9 cellular contexts compared by ENCODE assay signal in the genomic region with DNA sequence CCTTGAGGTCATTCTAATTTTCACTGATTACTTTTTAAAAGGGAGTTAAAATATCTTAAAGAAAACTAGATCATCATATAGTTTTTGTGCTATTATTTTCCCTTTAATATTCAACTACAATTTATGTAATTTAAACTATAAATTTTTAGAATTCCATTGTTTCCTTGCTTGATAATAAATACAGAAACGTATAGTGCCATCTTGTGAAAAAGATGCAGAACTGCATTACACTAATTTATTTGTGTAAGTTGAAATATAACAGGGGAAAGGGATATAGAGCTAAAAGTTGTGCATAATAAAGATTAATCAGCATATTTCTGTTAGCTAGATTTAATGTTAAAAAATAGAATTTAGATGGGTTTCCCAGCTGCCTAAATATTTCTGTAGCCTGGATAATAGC.
DNase-seq lines count a peak whose midpoint lies in the region; ATAC-seq lines count a peak whose summit lies in the region.
"Had no signal": no experiment of that assay in that cellular context is flagged by ENCODE, and none has a peak within 500 bp of the region (broad histone marks: within the 10 kb centered on the region; RNA-seq: fewer than 3 reads in every experiment).

No MANE protein-coding gene starts in this region.

- peaks cover 2% of the 10 kb centered on the region for H3K9me3 Mint-ChIP-seq in activated CD8-positive, alpha-beta memory T cell treated with anti-CD3 and anti-CD28 coated beads, Interleukin-2, amount 10 ng/mL, durations not matched to agents 7 days and 5 days (ENCODE audit: low read depth)

- no peaks in the 10 kb centered on the region for H3K36me3 Mint-ChIP-seq in activated CD8-positive, alpha-beta memory T cell treated with anti-CD3 and anti-CD28 coated beads, Interleukin-2, amount 10 ng/mL, durations not matched to agents 7 days and 5 days
- H3K36me3 Mint-ChIP-seq: naive thymus-derived CD4-positive, alpha-beta T cell had no signal

- H2BK5ac ChIP-seq in mesenchymal stem cell (ENCODE audit: low read depth, low read length, poor library complexity, severe bottlenecking): no peak overlapping the region

- H3K4me2 ChIP-seq in mesenchymal stem cell (ENCODE audit: low read length, poor library complexity, severe bottlenecking): no peak overlapping the region

- H3K79me1 ChIP-seq in mesenchymal stem cell (replicated peaks; ENCODE audit: low read length, poor library complexity, severe bottlenecking): peaks cover 2% of the 10 kb centered on the region

- H3K27me3 Mint-ChIP-seq in activated CD8-positive, alpha-beta memory T cell treated with anti-CD3 and anti-CD28 coated beads, Interleukin-2, amount 10 ng/mL, durations not matched to agents 7 days and 5 days: peaks cover 24% of the 10 kb centered on the region

- no peak overlapping the region for H3K4me3 ChIP-seq in mesenchymal stem cell (ENCODE audit: insufficient read depth in 1 of 2, low read depth in 1 of 2, low read length in 2 of 2)

- no peaks in the 10 kb centered on the region for H3K4me1 Mint-ChIP-seq in activated CD8-positive, alpha-beta memory T cell treated with anti-CD3 and anti-CD28 coated beads, Interleukin-2, amount 10 ng/mL, durations not matched to agents 7 days and 5 days
- H3K4me1 Mint-ChIP-seq: naive thymus-derived CD4-positive, alpha-beta T cell had no signal

- H4K8ac ChIP-seq in mesenchymal stem cell (ENCODE audit: low read length): no peak overlapping the region

- CTCF ChIA-PET in activated CD8-positive, alpha-beta memory T cell treated with anti-CD3 and anti-CD28 coated beads, Interleukin-2, amount 10 ng/mL, durations not matched to agents 7 days and 5 days (lab: Charles Lee): interaction anchor here (0.8 to 2.4 kb wide), 4 partner anchors 10 to 944 kb away, joined by 3 to 7 read pairs (median 4); no protein-coding TSS in a partner anchor

- WGBS in mesenchymal stem cell: no CpG with 5 or more reads among the region's 1 CpG

- H2AK5ac ChIP-seq in mesenchymal stem cell (ENCODE audit: low read length, severe bottlenecking): no peak overlapping the region

- no peak overlapping the region for H3K27ac Mint-ChIP-seq in activated CD8-positive, alpha-beta memory T cell treated with anti-CD3 and anti-CD28 coated beads, Interleukin-2, amount 10 ng/mL, durations not matched to agents 7 days and 5 days
- H3K27ac Mint-ChIP-seq: naive thymus-derived CD4-positive, alpha-beta T cell had no signal

- no peaks in the 10 kb centered on the region for H3K4me1 ChIP-seq in mesenchymal stem cell (ENCODE audit: control insufficient read depth, insufficient read depth, low read depth, low read length)

- H2AFZ ChIP-seq in mesenchymal stem cell (ENCODE audit: low read depth, low read length): no peak overlapping the region

- no peaks in the 10 kb centered on the region for H3K9me3 ChIP-seq in mesenchymal stem cell (ENCODE audit: control insufficient read depth, low read length)

- H3K14ac ChIP-seq in mesenchymal stem cell (ENCODE audit: low read length in 2 of 2): no peak overlapping the region

- H3K4me3 Mint-ChIP-seq in activated CD8-positive, alpha-beta memory T cell treated with anti-CD3 and anti-CD28 coated beads, Interleukin-2, amount 10 ng/mL, durations not matched to agents 7 days and 5 days: no peak overlapping the region
- H3K4me3 Mint-ChIP-seq: naive thymus-derived CD4-positive, alpha-beta T cell had no signal

- no peak overlapping the region for H2BK12ac ChIP-seq in mesenchymal stem cell (ENCODE audit: low read length in 2 of 2)

- no peak overlapping the region for H2BK15ac ChIP-seq in mesenchymal stem cell (ENCODE audit: low read depth, poor library complexity, severe bottlenecking)

- H4K91ac ChIP-seq in mesenchymal stem cell (ENCODE audit: low read length): no peak overlapping the region

- DNase-seq in DMS114 treated with DMSO at 0.1 percent for 48 hours (lab: John Stamatoyannopoulos, UW; ENCODE audit: unreplicated experiment) (peak; percentile 22), M059J (ENCODE audit: low read depth) (peak; percentile 5), amniotic epithelial cell (ENCODE audit: low read depth) (peak; percentile 25), mesenchymal stem cell (peak; percentile 24), NCI-H510A (lab: John Stamatoyannopoulos, UW) (no peak), GOT3 (lab: John Stamatoyannopoulos, UW) (no peak)
- DNase-seq in activated CD4-positive, alpha-beta T cell treated with anti-CD3 and anti-CD28 coated beads, Interleukin-2, amount 50 U/mL, for 4 hours: no peak
- DNase-seq in activated CD8-positive, alpha-beta memory T cell treated with anti-CD3 and anti-CD28 coated beads, Interleukin-2, amount 10 ng/mL, durations not matched to agents 7 days and 5 days: no peak

- no peak overlapping the region for H3K23ac ChIP-seq in mesenchymal stem cell (ENCODE audit: low read length in 2 of 2)

- ATAC-seq in activated CD8-positive, alpha-beta memory T cell treated with anti-CD3 and anti-CD28 coated beads, Interleukin-2, amount 10 ng/mL, durations not matched to agents 7 days and 5 days: no peak
- ATAC-seq: naive thymus-derived CD4-positive, alpha-beta T cell had no signal

- H3K27me3 ChIP-seq in mesenchymal stem cell (ENCODE audit: control insufficient read depth in 1 of 2, insufficient read depth in 1 of 2, low read length in 2 of 2): peaks cover 8 to 31% of the 10 kb centered on the region in 2 experiments

- no peak overlapping the region for H3K18ac ChIP-seq in mesenchymal stem cell (ENCODE audit: low read depth in 1 of 2, low read length in 2 of 2)

- H2BK120ac ChIP-seq in mesenchymal stem cell (ENCODE audit: low read depth, low read length): no peak overlapping the region

- H3K9ac ChIP-seq in mesenchymal stem cell (ENCODE audit: low read length): no peak overlapping the region

- no peak overlapping the region for H3K27ac ChIP-seq in mesenchymal stem cell (ENCODE audit: low read length, poor library complexity, severe bottlenecking)

- H3K4ac ChIP-seq in mesenchymal stem cell (ENCODE audit: low read depth in 1 of 2, low read length in 2 of 2): no peak overlapping the region

- H3K36me3 ChIP-seq in mesenchymal stem cell (ENCODE audit: control insufficient read depth in 1 of 2, insufficient read depth in 2 of 2, low read depth in 1 of 2, low read length in 2 of 2): no peaks in the 10 kb centered on the region

Comparison
In these comparisons a context has a peak if more than half of its experiments do, and no peak if none do; other contexts are left out.
1. DNase-seq: peak in DMS114 treated with DMSO at 0.1 percent for 48 hours (single experiment), M059J (single experiment), amniotic epithelial cell (single experiment) and mesenchymal stem cell (single experiment); none in NCI-H510A (single experiment), activated CD4-positive, alpha-beta T cell treated with anti-CD3 and anti-CD28 coated beads, Interleukin-2, amount 50 U/mL, for 4 hours (0 of 2), GOT3 (single experiment) and activated CD8-positive, alpha-beta memory T cell treated with anti-CD3 and anti-CD28 coated beads, Interleukin-2, amount 10 ng/mL, durations not matched to agents 7 days and 5 days (single experiment).